2 cellular contexts compared by ENCODE assay signal in genomic region chr13:33205804-33206221, GRCh38.
TF ChIP-seq lines count a peak whose summit lies in the region.

No MANE protein-coding gene starts in this region.

TF ChIP-seq in liver, 16 proteins besides CTCF, POLR2A, EP300 and RAD21 (continued from another document):
- TF ChIP-seq, protein P1, sequence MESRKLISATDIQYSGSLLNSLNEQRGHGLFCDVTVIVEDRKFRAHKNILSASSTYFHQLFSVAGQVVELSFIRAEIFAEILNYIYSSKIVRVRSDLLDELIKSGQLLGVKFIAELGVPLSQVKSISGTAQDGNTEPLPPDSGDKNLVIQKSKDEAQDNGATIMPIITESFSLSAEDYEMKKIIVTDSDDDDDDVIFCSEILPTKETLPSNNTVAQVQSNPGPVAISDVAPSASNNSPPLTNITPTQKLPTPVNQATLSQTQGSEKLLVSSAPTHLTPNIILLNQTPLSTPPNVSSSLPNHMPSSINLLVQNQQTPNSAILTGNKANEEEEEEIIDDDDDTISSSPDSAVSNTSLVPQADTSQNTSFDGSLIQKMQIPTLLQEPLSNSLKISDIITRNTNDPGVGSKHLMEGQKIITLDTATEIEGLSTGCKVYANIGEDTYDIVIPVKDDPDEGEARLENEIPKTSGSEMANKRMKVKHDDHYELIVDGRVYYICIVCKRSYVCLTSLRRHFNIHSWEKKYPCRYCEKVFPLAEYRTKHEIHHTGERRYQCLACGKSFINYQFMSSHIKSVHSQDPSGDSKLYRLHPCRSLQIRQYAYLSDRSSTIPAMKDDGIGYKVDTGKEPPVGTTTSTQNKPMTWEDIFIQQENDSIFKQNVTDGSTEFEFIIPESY (IDR thresholded peaks at IDR 0.05) = no peak
- no peak for TF ChIP-seq TAF1 (conservative IDR thresholded peaks at IDR 0.05)
- TF ChIP-seq JUND (IDR thresholded peaks at IDR 0.05) = no peak
- TF ChIP-seq FOXA2 (IDR thresholded peaks at IDR 0.05) = no peak
- TF ChIP-seq EGR1 (IDR thresholded peaks at IDR 0.05; ENCODE audit: low read depth in 2 of 2) = no peak
- no peak for TF ChIP-seq HNF4G (IDR thresholded peaks at IDR 0.05)
- TF ChIP-seq SP1 (IDR thresholded peaks at IDR 0.05) = no peak
- TF ChIP-seq, protein P2, sequence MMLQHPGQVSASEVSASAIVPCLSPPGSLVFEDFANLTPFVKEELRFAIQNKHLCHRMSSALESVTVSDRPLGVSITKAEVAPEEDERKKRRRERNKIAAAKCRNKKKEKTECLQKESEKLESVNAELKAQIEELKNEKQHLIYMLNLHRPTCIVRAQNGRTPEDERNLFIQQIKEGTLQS (IDR thresholded peaks at IDR 0.05) = no peak
- no peak for TF ChIP-seq GABPA (IDR thresholded peaks at IDR 0.05 in 1 of 2, conservative IDR thresholded peaks at IDR 0.05 in 1 of 2)
- TF ChIP-seq REST (IDR thresholded peaks at IDR 0.05) = no peak
- no peak for TF ChIP-seq HNF4A (conservative IDR thresholded peaks at IDR 0.05)
- TF ChIP-seq MAX (IDR thresholded peaks at IDR 0.05) = no peak

TF ChIP-seq in HepG2, 621 proteins besides CTCF, POLR2A, EP300 and RAD21:
- TF ChIP-seq, protein P3, sequence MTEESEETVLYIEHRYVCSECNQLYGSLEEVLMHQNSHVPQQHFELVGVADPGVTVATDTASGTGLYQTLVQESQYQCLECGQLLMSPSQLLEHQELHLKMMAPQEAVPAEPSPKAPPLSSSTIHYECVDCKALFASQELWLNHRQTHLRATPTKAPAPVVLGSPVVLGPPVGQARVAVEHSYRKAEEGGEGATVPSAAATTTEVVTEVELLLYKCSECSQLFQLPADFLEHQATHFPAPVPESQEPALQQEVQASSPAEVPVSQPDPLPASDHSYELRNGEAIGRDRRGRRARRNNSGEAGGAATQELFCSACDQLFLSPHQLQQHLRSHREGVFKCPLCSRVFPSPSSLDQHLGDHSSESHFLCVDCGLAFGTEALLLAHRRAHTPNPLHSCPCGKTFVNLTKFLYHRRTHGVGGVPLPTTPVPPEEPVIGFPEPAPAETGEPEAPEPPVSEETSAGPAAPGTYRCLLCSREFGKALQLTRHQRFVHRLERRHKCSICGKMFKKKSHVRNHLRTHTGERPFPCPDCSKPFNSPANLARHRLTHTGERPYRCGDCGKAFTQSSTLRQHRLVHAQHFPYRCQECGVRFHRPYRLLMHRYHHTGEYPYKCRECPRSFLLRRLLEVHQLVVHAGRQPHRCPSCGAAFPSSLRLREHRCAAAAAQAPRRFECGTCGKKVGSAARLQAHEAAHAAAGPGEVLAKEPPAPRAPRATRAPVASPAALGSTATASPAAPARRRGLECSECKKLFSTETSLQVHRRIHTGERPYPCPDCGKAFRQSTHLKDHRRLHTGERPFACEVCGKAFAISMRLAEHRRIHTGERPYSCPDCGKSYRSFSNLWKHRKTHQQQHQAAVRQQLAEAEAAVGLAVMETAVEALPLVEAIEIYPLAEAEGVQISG (CRISPR knock-in tag; IDR thresholded peaks at IDR 0.05) = no peak
- TF ChIP-seq HES4 (CRISPR knock-in tag; IDR thresholded peaks at IDR 0.05; ENCODE audit: borderline replicate concordance) (no peak), BRD4 (CRISPR knock-in tag; IDR thresholded peaks at IDR 0.05) (no peak), ZSCAN9 (CRISPR knock-in tag; IDR thresholded peaks at IDR 0.05; ENCODE audit: borderline replicate concordance) (no peak), MAF1 (CRISPR knock-in tag; IDR thresholded peaks at IDR 0.05; ENCODE audit: borderline replicate concordance) (no peak), ZNF619 (CRISPR knock-in tag; IDR thresholded peaks at IDR 0.05) (no peak), ZZZ3 (CRISPR knock-in tag; IDR thresholded peaks at IDR 0.05; ENCODE audit: borderline replicate concordance) (no peak), EZH2 (conservative IDR thresholded peaks at IDR 0.05; ENCODE audit: low read depth, low read length) (no peak)
- TF ChIP-seq, protein P4, sequence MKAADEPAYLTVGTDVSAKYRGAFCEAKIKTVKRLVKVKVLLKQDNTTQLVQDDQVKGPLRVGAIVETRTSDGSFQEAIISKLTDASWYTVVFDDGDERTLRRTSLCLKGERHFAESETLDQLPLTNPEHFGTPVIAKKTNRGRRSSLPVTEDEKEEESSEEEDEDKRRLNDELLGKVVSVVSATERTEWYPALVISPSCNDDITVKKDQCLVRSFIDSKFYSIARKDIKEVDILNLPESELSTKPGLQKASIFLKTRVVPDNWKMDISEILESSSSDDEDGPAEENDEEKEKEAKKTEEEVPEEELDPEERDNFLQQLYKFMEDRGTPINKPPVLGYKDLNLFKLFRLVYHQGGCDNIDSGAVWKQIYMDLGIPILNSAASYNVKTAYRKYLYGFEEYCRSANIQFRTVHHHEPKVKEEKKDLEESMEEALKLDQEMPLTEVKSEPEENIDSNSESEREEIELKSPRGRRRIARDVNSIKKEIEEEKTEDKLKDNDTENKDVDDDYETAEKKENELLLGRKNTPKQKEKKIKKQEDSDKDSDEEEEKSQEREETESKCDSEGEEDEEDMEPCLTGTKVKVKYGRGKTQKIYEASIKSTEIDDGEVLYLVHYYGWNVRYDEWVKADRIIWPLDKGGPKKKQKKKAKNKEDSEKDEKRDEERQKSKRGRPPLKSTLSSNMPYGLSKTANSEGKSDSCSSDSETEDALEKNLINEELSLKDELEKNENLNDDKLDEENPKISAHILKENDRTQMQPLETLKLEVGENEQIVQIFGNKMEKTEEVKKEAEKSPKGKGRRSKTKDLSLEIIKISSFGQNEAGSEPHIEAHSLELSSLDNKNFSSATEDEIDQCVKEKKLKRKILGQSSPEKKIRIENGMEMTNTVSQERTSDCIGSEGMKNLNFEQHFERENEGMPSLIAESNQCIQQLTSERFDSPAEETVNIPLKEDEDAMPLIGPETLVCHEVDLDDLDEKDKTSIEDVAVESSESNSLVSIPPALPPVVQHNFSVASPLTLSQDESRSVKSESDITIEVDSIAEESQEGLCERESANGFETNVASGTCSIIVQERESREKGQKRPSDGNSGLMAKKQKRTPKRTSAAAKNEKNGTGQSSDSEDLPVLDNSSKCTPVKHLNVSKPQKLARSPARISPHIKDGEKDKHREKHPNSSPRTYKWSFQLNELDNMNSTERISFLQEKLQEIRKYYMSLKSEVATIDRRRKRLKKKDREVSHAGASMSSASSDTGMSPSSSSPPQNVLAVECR (CRISPR knock-in tag; IDR thresholded peaks at IDR 0.05; ENCODE audit: borderline replicate concordance) = no peak
